Comparison of ENCODE assay signal across 8 cellular contexts in the genomic region with DNA sequence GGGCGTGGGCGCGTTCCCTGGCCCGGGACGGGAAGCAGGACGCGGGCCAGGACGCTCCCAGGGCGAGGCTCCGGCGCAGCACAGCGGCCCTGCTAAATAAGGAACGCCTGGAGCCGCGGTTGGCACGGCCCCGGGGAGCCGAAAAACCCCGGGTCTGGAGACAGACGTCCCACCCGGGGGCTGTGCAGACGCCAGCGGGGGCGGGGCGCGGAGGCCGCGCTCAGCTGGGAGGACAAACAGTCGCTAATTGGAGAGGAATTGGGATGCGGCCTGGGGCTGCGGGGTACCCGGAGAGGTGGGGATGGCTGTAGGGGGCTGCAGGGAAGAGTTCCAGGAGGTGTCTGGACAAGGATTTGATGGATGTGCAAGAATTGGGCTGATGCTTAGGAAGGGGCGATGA. TPM values are rescaled to one million over a fixed set of nuclear protein-coding genes. Genes with fewer than 3 reads are reported as not detected.
DNase-seq lines count a peak whose midpoint lies in the region; ATAC-seq, FAIRE-seq and TF ChIP-seq lines count a peak whose summit lies in the region.
"Not testable (repeated sequence)": the region's sequence is repeated elsewhere in the genome, so short reads cannot be mapped to it uniquely, and the experiment has no call there.

No MANE protein-coding gene starts in this region.

- ATAC-seq in activated CD4-positive, alpha-beta T cell treated with anti-CD3 and anti-CD28 coated beads for 36 hours = not testable (repeated sequence)

- H3K27ac Mint-ChIP-seq in activated CD4-positive, alpha-beta T cell treated with anti-CD3 and anti-CD28 coated beads for 36 hours = not testable (repeated sequence)

- H3K27me3 Mint-ChIP-seq in activated CD4-positive, alpha-beta T cell treated with anti-CD3 and anti-CD28 coated beads for 36 hours = not testable (repeated sequence)

- intact Hi-C loops in activated CD4-positive, alpha-beta T cell treated with anti-CD3 and anti-CD28 coated beads for 36 hours (cut with DNase I, micrococcal nuclease); kidney (cut with DNase I); prostate gland (cut with DNase I): not testable (repeated sequence)

- H3K4me1 ChIP-seq in kidney (ENCODE audit: control insufficient read depth in 1 of 2, insufficient read depth in 1 of 2, low read depth in 1 of 2, low read length in 2 of 2); prostate gland (replicated peaks): not testable (repeated sequence)

- H3K4me3 Mint-ChIP-seq in activated CD4-positive, alpha-beta T cell treated with anti-CD3 and anti-CD28 coated beads for 36 hours = peak overlapping the region; percentile 66

- TF ChIP-seq CTCF in BJ (IDR thresholded peaks at IDR 0.05; ENCODE audit: insufficient read depth, low read depth, low read length); kidney (IDR thresholded peaks at IDR 0.05; ENCODE audit: borderline replicate concordance, extremely low read depth, insufficient read depth); prostate gland (IDR thresholded peaks at IDR 0.05): not testable (repeated sequence)

- peak overlapping the region; percentile 43 for H3K4me3 ChIP-seq in BJ (ENCODE audit: low read depth, low read length)
- H3K4me3 ChIP-seq in MG63 = peak overlapping the region; percentile 66
- H3K4me3 ChIP-seq in kidney (ENCODE audit: low read length in 2 of 2) = not testable (repeated sequence)
- peak overlapping the region; percentile 49 to 50 for H3K4me3 ChIP-seq in prostate gland

- FAIRE-seq in kidney (lab: Jason Lieb, UNC) = not testable (repeated sequence)

- H3K9me3 Mint-ChIP-seq in activated CD4-positive, alpha-beta T cell treated with anti-CD3 and anti-CD28 coated beads for 36 hours (ENCODE audit: low read depth) = not testable (repeated sequence)

- H3K27me3 ChIP-seq in BJ (ENCODE audit: control insufficient read depth, insufficient read depth, low read length); MG63; prostate gland (replicated peaks; ENCODE audit: insufficient read depth): not testable (repeated sequence)

- TF ChIP-seq POLR2A in prostate gland (IDR thresholded peaks at IDR 0.05) = not testable (repeated sequence)

- H3K27ac ChIP-seq in kidney (ENCODE audit: low read depth in 2 of 2, low read length in 2 of 2) = not testable (repeated sequence)
- H3K27ac ChIP-seq in prostate gland = peak overlapping the region; percentile 78 to 82

- not testable (repeated sequence) for H3K4me1 Mint-ChIP-seq in activated CD4-positive, alpha-beta T cell treated with anti-CD3 and anti-CD28 coated beads for 36 hours

- WGBS in prostate gland = under 1% methylated on average over 20 of the region's 33 CpGs

- CTCF ChIA-PET in BJ (lab: Yijun Ruan, JAX); activated CD4-positive, alpha-beta T cell treated with anti-CD3 and anti-CD28 coated beads for 36 hours (lab: Charles Lee): not testable (repeated sequence)

- H3K9ac ChIP-seq in kidney (ENCODE audit: low read length in 2 of 2) = not testable (repeated sequence)

- POLR2A ChIA-PET in BJ (lab: Charles Lee); activated CD4-positive, alpha-beta T cell treated with anti-CD3 and anti-CD28 coated beads for 36 hours (lab: Charles Lee): not testable (repeated sequence)

- H3K36me3 ChIP-seq in BJ (ENCODE audit: control insufficient read depth, insufficient read depth, low read length); MG63; kidney (ENCODE audit: control insufficient read depth in 1 of 2, insufficient read depth in 2 of 2, low read length in 2 of 2); prostate gland: not testable (repeated sequence)

- DNase-seq in BJ (ENCODE audit: low read depth) = not testable (repeated sequence)
- peak; percentile 74 for DNase-seq in MG63
- DNase-seq in activated CD4-positive, alpha-beta T cell treated with anti-CD3 and anti-CD28 coated beads for 36 hours = peak; percentile 60
- DNase-seq in activated gamma-delta T cell treated with anti-CD3 and anti-CD28 coated beads, Interleukin-2, amount 50 U/mL, for 16 hours (ENCODE audit: low read depth) = peak; percentile 17
- peak; percentile 39 for DNase-seq in effector CD4-positive, alpha-beta T cell
- peak; percentile 92 for DNase-seq in kidney
- peak; percentile 42 for DNase-seq in prostate gland (ENCODE audit: low spot score)
- peak; percentile 62 for DNase-seq in stimulated activated CD8-positive, alpha-beta memory T cell treated with anti-CD3 and anti-CD28 coated beads, Interleukin-4, amount 100 ng/mL, for 48 hours

- not testable (repeated sequence) for H3K9me3 ChIP-seq in MG63; kidney (ENCODE audit: control insufficient read depth in 1 of 2, low read length in 2 of 2); prostate gland

- not testable (repeated sequence) for H3K36me3 Mint-ChIP-seq in activated CD4-positive, alpha-beta T cell treated with anti-CD3 and anti-CD28 coated beads for 36 hours (ENCODE audit: low read depth)

RNA-seq across cellular contexts. Expression of a gene that starts 25.3 kb away (rescaled TPM):
- 77.0 and 83.3 TPM in 2 replicates for polyA plus RNA-seq in BJ (2011; rRNA removed)
- polyA minus RNA-seq in BJ (2011; rRNA and poly(A)+ RNA removed) = 14.8 and 20.9 TPM in 2 replicates
- total RNA-seq in MG63 (2014; rRNA removed; shearing (Covaris generic); ENCODE audit: low replicate concordance) = 21.7 and 24.1 TPM in 2 replicates
- total RNA-seq in activated CD4-positive, alpha-beta T cell treated with anti-CD3 and anti-CD28 coated beads for 36 hours = 10 to 100 TPM; 90.4 to 99.1 TPM
- total RNA-seq in kidney = 79.3 TPM
- 26.7 TPM for polyA plus RNA-seq in kidney (ENCODE audit: insufficient read depth, low read depth, low replicate concordance)
- total RNA-seq in prostate gland = 100 to 1,000 TPM in 1 of 2 donors, 10 to 100 TPM in 1; 36.1 to 133 TPM
